Comparison of ENCODE assay signal across 29 cellular contexts in genomic region chr20:19539191-19539590, GRCh38.
"Had no signal": no experiment of that assay in that cellular context is flagged by ENCODE, and none has a peak within 500 bp of the region (broad histone marks: within the 10 kb centered on the region; RNA-seq: fewer than 3 reads in every experiment).

No MANE protein-coding gene starts in this region.

- H3K9ac ChIP-seq: KMS-11 had no signal

- H3K36me3 ChIP-seq: brain microvascular endothelial cell had no signal

- DNase-seq: activated B cell treated with CpG ODN at 0.5 μM for 24 hours; activated CD4-positive, alpha-beta T cell treated with anti-CD3 and anti-CD28 coated beads for 48 hours; activated CD4-positive, CD25-positive, alpha-beta regulatory T cell treated with anti-CD3 and anti-CD28 coated beads, Interleukin-2, amount 50 U/mL, for 72 hours; activated CD8-positive, alpha-beta T cell treated with anti-CD3 and anti-CD28 coated beads for 36 hours; activated effector memory CD4-positive, alpha-beta T cell treated with anti-CD3 and anti-CD28 coated beads, Interleukin-2, amount 50 U/mL, for 16 hours; activated naive CD4-positive, alpha-beta T cell; activated naive CD4-positive, alpha-beta T cell treated with anti-CD3 and anti-CD28 coated beads, Interleukin-2, amount 50 U/mL, for 16 hours; activated naive CD8-positive, alpha-beta T cell treated with anti-CD3 and anti-CD28 coated beads for 36 hours; activated T-cell treated with anti-CD3 and anti-CD28 coated beads, Interleukin-2, amount 50 U/mL, for 1 hour; activated T-cell treated with anti-CD3 and anti-CD28 coated beads, Interleukin-2, amount 50 U/mL, for 72 hours; amniotic stem cell; aorta; brain microvascular endothelial cell; central memory CD4-positive, alpha-beta T cell; NCI-H1105; NCI-H1417 treated with DMSO at 0.1 percent for 48 hours; NCI-H187 treated with DMSO at 0.1 percent for 48 hours; NCI-H2081; NCI-H510A; NCI-H526 treated with DMSO at 0.1 percent for 48 hours; NCI-H774; PC-9; Right ventricle myocardium superior; SW 1271; T-helper 1 cell; T-helper 2 cell; T-helper 9 cell had no signal

- H3K27ac ChIP-seq: brain microvascular endothelial cell, KMS-11, PC-9, VCaP had no signal

- H2AFZ ChIP-seq: PC-9 had no signal

- H3K4me3 ChIP-seq: PC-9 had no signal

- H3K4me2 ChIP-seq: KMS-11, PC-9 had no signal

- H3K27me3 ChIP-seq: brain microvascular endothelial cell had no signal
